32 cellular contexts compared by ENCODE assay signal in the genomic region with DNA sequence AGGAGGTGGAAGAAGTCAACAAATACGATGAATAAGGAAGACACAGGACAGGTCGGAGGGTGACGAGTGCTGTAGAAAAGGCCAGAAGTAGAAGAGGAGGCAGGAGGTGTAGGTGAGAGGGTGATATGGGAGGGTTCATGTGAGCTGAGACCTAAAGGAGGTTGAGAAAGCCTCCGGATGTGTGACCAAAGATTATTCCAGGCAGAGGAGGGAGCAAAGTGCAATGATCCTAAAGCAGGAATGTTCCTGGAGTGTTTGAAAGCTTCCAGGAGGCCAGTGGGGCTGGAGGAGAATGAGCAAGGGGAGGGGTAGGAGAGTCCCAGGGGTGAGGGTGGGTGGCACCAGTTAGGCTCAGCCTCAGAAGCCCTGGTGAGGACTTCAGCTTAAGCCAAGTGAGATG.
"Had no signal": no experiment of that assay in that cellular context is flagged by ENCODE, and none has a peak within 500 bp of the region (broad histone marks: within the 10 kb centered on the region; RNA-seq: fewer than 3 reads in every experiment).

No MANE protein-coding gene starts in this region.

- H3K9me3 ChIP-seq: ascending aorta, gastroesophageal sphincter had no signal

- H3K36me3 Mint-ChIP-seq: activated CD4-positive, alpha-beta memory T cell treated with anti-CD3 and anti-CD28 coated beads for 36 hours; activated CD8-positive, alpha-beta memory T cell treated with anti-CD3 and anti-CD28 coated beads, Interleukin-2, amount 10 ng/mL, durations not matched to agents 7 days and 5 days; activated naive CD4-positive, alpha-beta T cell treated with anti-CD3 and anti-CD28 coated beads, Interleukin-2, amount 10 ng/mL, durations not matched to agents 7 days and 5 days; activated naive CD4-positive, alpha-beta T cell treated with anti-CD3 and anti-CD28 coated beads, Interleukin-2, amount 50 U/mL, for 72 hours; activated naive CD8-positive, alpha-beta T cell treated with anti-CD3 and anti-CD28 coated beads, Interleukin-2, amount 10 ng/mL, durations not matched to agents 7 days and 5 days had no signal

- H3K36me3 ChIP-seq: ascending aorta, brain microvascular endothelial cell, esophagus squamous epithelium, gastroesophageal sphincter, WERI-Rb-1 had no signal

- H3K27me3 ChIP-seq: ascending aorta, brain microvascular endothelial cell, esophagus squamous epithelium had no signal

- H3K27me3 Mint-ChIP-seq: activated CD4-positive, alpha-beta memory T cell treated with anti-CD3 and anti-CD28 coated beads for 36 hours; activated CD4-positive, alpha-beta T cell treated with anti-CD3 and anti-CD28 coated beads for 36 hours; activated CD4-positive, alpha-beta T cell treated with anti-CD3 and anti-CD28 coated beads, Interleukin-2, amount 10 ng/mL, durations not matched to agents 24 days and 14 days; activated CD8-positive, alpha-beta memory T cell treated with anti-CD3 and anti-CD28 coated beads, Interleukin-2, amount 10 ng/mL, durations not matched to agents 7 days and 5 days; activated naive CD4-positive, alpha-beta T cell treated with anti-CD3 and anti-CD28 coated beads, Interleukin-2, amount 10 ng/mL, durations not matched to agents 7 days and 5 days; activated naive CD8-positive, alpha-beta T cell treated with anti-CD3 and anti-CD28 coated beads, Interleukin-2, amount 10 ng/mL, durations not matched to agents 7 days and 5 days; activated T-cell treated with anti-CD3 and anti-CD28 coated beads, Interleukin-2, amount 50 U/mL, for 24 hours; T-helper 17 cell had no signal

- H3K4me1 ChIP-seq: ascending aorta, esophagus squamous epithelium, gastroesophageal sphincter had no signal

- H3K27ac Mint-ChIP-seq: activated B cell treated with CpG ODN at 0.5 μM for 24 hours; activated CD4-positive, alpha-beta memory T cell treated with anti-CD3 and anti-CD28 coated beads for 36 hours; activated CD4-positive, alpha-beta T cell treated with anti-CD3 and anti-CD28 coated beads for 36 hours; activated CD4-positive, alpha-beta T cell treated with anti-CD3 and anti-CD28 coated beads, Interleukin-2, amount 10 ng/mL, durations not matched to agents 24 days and 14 days; activated CD8-positive, alpha-beta memory T cell treated with anti-CD3 and anti-CD28 coated beads, Interleukin-2, amount 10 ng/mL, durations not matched to agents 7 days and 5 days; activated CD8-positive, alpha-beta T cell treated with anti-CD3 and anti-CD28 coated beads, Interleukin-2, amount 10 ng/mL, durations not matched to agents 7 days and 5 days; activated naive CD4-positive, alpha-beta T cell treated with anti-CD3 and anti-CD28 coated beads, Interleukin-2, amount 10 ng/mL, durations not matched to agents 7 days and 5 days; activated naive CD8-positive, alpha-beta T cell treated with anti-CD3 and anti-CD28 coated beads, Interleukin-2, amount 10 ng/mL, durations not matched to agents 7 days and 5 days; activated T-cell treated with anti-CD3 and anti-CD28 coated beads, Interleukin-2, amount 50 U/mL, for 24 hours; activated T-cell treated with anti-CD3 and anti-CD28 coated beads, Interleukin-2, amount 50 U/mL, for 72 hours; T-helper 17 cell; T-helper 2 cell treated with Interferon-gamma antibody and Interleukin-4, amounts not matched to agents 5 μg/mL and 100 μg/mL, for 36 hours had no signal

- H3K4me1 Mint-ChIP-seq: activated B cell treated with CpG ODN at 0.5 μM for 24 hours; activated CD4-positive, alpha-beta T cell treated with anti-CD3 and anti-CD28 coated beads for 36 hours; activated CD4-positive, alpha-beta T cell treated with anti-CD3 and anti-CD28 coated beads, Interleukin-2, amount 10 ng/mL, durations not matched to agents 24 days and 14 days; activated CD8-positive, alpha-beta memory T cell treated with anti-CD3 and anti-CD28 coated beads, Interleukin-2, amount 10 ng/mL, durations not matched to agents 7 days and 5 days; activated naive CD4-positive, alpha-beta T cell treated with anti-CD3 and anti-CD28 coated beads, Interleukin-2, amount 10 ng/mL, durations not matched to agents 7 days and 5 days; activated naive CD8-positive, alpha-beta T cell treated with anti-CD3 and anti-CD28 coated beads, Interleukin-2, amount 10 ng/mL, durations not matched to agents 7 days and 5 days; T-helper 17 cell had no signal

- ATAC-seq: activated CD4-positive, alpha-beta T cell treated with anti-CD3 and anti-CD28 coated beads for 36 hours; activated CD4-positive, CD25-positive, alpha-beta regulatory T cell treated with anti-CD3 and anti-CD28 coated beads, Interleukin-2, amount 50 U/mL, for 24 hours; activated CD8-positive, alpha-beta memory T cell treated with anti-CD3 and anti-CD28 coated beads, Interleukin-2, amount 10 ng/mL, durations not matched to agents 7 days and 5 days; activated CD8-positive, alpha-beta T cell treated with anti-CD3 and anti-CD28 coated beads, Interleukin-2, amount 10 ng/mL, durations not matched to agents 7 days and 5 days; activated naive CD4-positive, alpha-beta T cell treated with anti-CD3 and anti-CD28 coated beads, Interleukin-2, amount 50 U/mL, for 72 hours; activated T-cell treated with anti-CD3 and anti-CD28 coated beads, Interleukin-2, amount 50 U/mL, for 72 hours; effector memory CD8-positive, alpha-beta T cell; gastroesophageal sphincter; T-helper 17 cell had no signal

- H3K4me3 ChIP-seq: ascending aorta, esophagus squamous epithelium, gastroesophageal sphincter had no signal

- DNase-seq: activated B cell treated with CpG ODN at 0.5 μM for 24 hours; activated CD4-positive, alpha-beta memory T cell treated with anti-CD3 and anti-CD28 coated beads for 36 hours; activated CD4-positive, alpha-beta T cell treated with anti-CD3 and anti-CD28 coated beads for 36 hours; activated CD4-positive, alpha-beta T cell treated with anti-CD3 and anti-CD28 coated beads, Interleukin-2, amount 10 ng/mL, durations not matched to agents 24 days and 14 days; activated CD8-positive, alpha-beta memory T cell treated with anti-CD3 and anti-CD28 coated beads, Interleukin-2, amount 10 ng/mL, durations not matched to agents 7 days and 5 days; activated CD8-positive, alpha-beta memory T cell treated with anti-CD3 and anti-CD28 coated beads, Interleukin-2, amount 50 U/mL, for 4 hours; activated CD8-positive, alpha-beta T cell treated with anti-CD3 and anti-CD28 coated beads, Interleukin-2, amount 10 ng/mL, durations not matched to agents 7 days and 5 days; activated gamma-delta T cell; activated naive CD4-positive, alpha-beta T cell; activated naive CD4-positive, alpha-beta T cell treated with anti-CD3 and anti-CD28 coated beads, Interleukin-2, amount 10 ng/mL, durations not matched to agents 7 days and 5 days; activated naive CD8-positive, alpha-beta T cell treated with anti-CD3 and anti-CD28 coated beads, Interleukin-2, amount 10 ng/mL, durations not matched to agents 7 days and 5 days; activated T-cell treated with anti-CD3 and anti-CD28 coated beads, Interleukin-2, amount 50 U/mL, for 24 hours; activated T-cell treated with anti-CD3 and anti-CD28 coated beads, Interleukin-2, amount 50 U/mL, for 72 hours; brain microvascular endothelial cell; cortex of kidney; dermis blood vessel endothelial cell; effector CD4-positive, alpha-beta T cell; effector memory CD8-positive, alpha-beta T cell; erythroblast; esophagus squamous epithelium; foreskin melanocyte; head of caudate nucleus; T-helper 1 cell; T-helper 17 cell; T1000; WERI-Rb-1 had no signal

- H3K4me3 Mint-ChIP-seq: activated B cell treated with CpG ODN at 0.5 μM for 24 hours; activated CD4-positive, alpha-beta memory T cell treated with anti-CD3 and anti-CD28 coated beads for 36 hours; activated CD4-positive, alpha-beta T cell treated with anti-CD3 and anti-CD28 coated beads for 36 hours; activated CD4-positive, alpha-beta T cell treated with anti-CD3 and anti-CD28 coated beads, Interleukin-2, amount 10 ng/mL, durations not matched to agents 24 days and 14 days; activated CD8-positive, alpha-beta memory T cell treated with anti-CD3 and anti-CD28 coated beads, Interleukin-2, amount 10 ng/mL, durations not matched to agents 7 days and 5 days; activated CD8-positive, alpha-beta T cell treated with anti-CD3 and anti-CD28 coated beads, Interleukin-2, amount 10 ng/mL, durations not matched to agents 7 days and 5 days; activated naive CD4-positive, alpha-beta T cell treated with anti-CD3 and anti-CD28 coated beads, Interleukin-2, amount 10 ng/mL, durations not matched to agents 7 days and 5 days; activated naive CD8-positive, alpha-beta T cell treated with anti-CD3 and anti-CD28 coated beads, Interleukin-2, amount 10 ng/mL, durations not matched to agents 7 days and 5 days; activated T-cell treated with anti-CD3 and anti-CD28 coated beads, Interleukin-2, amount 50 U/mL, for 24 hours; activated T-cell treated with anti-CD3 and anti-CD28 coated beads, Interleukin-2, amount 50 U/mL, for 72 hours; central memory CD8-positive, alpha-beta T cell; effector memory CD8-positive, alpha-beta T cell; T-helper 17 cell; T-helper 2 cell treated with Interferon-gamma antibody and Interleukin-4, amounts not matched to agents 5 μg/mL and 100 μg/mL, for 36 hours had no signal

- H3K27ac ChIP-seq: ascending aorta, brain microvascular endothelial cell, esophagus squamous epithelium, gastroesophageal sphincter, WERI-Rb-1 had no signal

- H3K9me3 Mint-ChIP-seq: activated B cell treated with CpG ODN at 0.5 μM for 24 hours; activated CD4-positive, alpha-beta memory T cell treated with anti-CD3 and anti-CD28 coated beads for 36 hours; activated CD4-positive, alpha-beta T cell treated with anti-CD3 and anti-CD28 coated beads, Interleukin-2, amount 10 ng/mL, durations not matched to agents 24 days and 14 days; activated naive CD4-positive, alpha-beta T cell treated with anti-CD3 and anti-CD28 coated beads, Interleukin-2, amount 50 U/mL, for 72 hours; activated naive CD8-positive, alpha-beta T cell treated with anti-CD3 and anti-CD28 coated beads, Interleukin-2, amount 10 ng/mL, durations not matched to agents 7 days and 5 days; activated T-cell treated with anti-CD3 and anti-CD28 coated beads, Interleukin-2, amount 50 U/mL, for 24 hours; central memory CD8-positive, alpha-beta T cell; effector memory CD8-positive, alpha-beta T cell; T-helper 2 cell treated with Interferon-gamma antibody and Interleukin-4, amounts not matched to agents 5 μg/mL and 100 μg/mL, for 36 hours had no signal
